14 cellular contexts compared by ENCODE assay signal in genomic region chr10:112963835-112964234, GRCh38. TPM values are rescaled to one million over a fixed set of nuclear protein-coding genes. Genes with fewer than 3 reads are reported as not detected.
A peak's percentile ranks its signal among the peaks of the same experiment; 100 is the strongest.
DNase-seq lines count a peak whose midpoint lies in the region; ATAC-seq, FAIRE-seq and TF ChIP-seq lines count a peak whose summit lies in the region.
"Had no signal": no experiment of that assay in that cellular context is flagged by ENCODE, and none has a peak within 500 bp of the region (broad histone marks: within the 10 kb centered on the region; RNA-seq: fewer than 3 reads in every experiment).

No MANE protein-coding gene starts in this region.

- peaks cover 61% of the 10 kb centered on the region for H3K4me1 ChIP-seq in left ventricle myocardium inferior

- intact Hi-C loops in left ventricle myocardium superior (cut with micrococcal nuclease) (no loop called here), left ventricle myocardium inferior (cut with micrococcal nuclease) (no loop called here)

- peaks cover 12% of the 10 kb centered on the region for H3K36me3 ChIP-seq in left ventricle myocardium inferior
- H3K36me3 ChIP-seq: ovary had no signal

- no peaks in the 10 kb centered on the region for H3K27me3 ChIP-seq in left ventricle myocardium inferior (ENCODE audit: low read depth)
- H3K27me3 ChIP-seq: ovary, vagina had no signal

- FAIRE-seq in urothelium cell line (lab: Jason Lieb, UNC): no peak

- no peak overlapping the region for H3K27ac ChIP-seq in left ventricle myocardium inferior (replicated peaks)
- H3K27ac ChIP-seq: ovary, vagina had no signal

- DNase-seq in left ventricle myocardium superior (no peak), left ventricle myocardium inferior (no peak), SKM-1 treated with dmso at 0.1 percent for 144 hours (lab: John Stamatoyannopoulos, UW; ENCODE audit: unreplicated experiment) (peak; percentile 39), islet precursor cell (peak; percentile 84), urothelium cell line (ENCODE audit: low spot score) (peak; percentile 41), mucosa of gallbladder (ENCODE audit: low spot score) (no peak)
- DNase-seq: activated naive CD8-positive, alpha-beta T cell treated with anti-CD3 and anti-CD28 coated beads for 36 hours; DND-41; foreskin melanocyte; NCI-H187 treated with DMSO at 0.1 percent for 48 hours; ovary had no signal

- TF ChIP-seq CTCF in left ventricle myocardium inferior (IDR thresholded peaks at IDR 0.05; ENCODE audit: borderline replicate concordance): no peak

- H3K9me3 ChIP-seq in left ventricle myocardium inferior (replicated peaks): no peaks in the 10 kb centered on the region
- H3K9me3 ChIP-seq: ovary, vagina had no signal

- no peak overlapping the region for H3K4me3 ChIP-seq in left ventricle myocardium inferior
- H3K4me3 ChIP-seq: ovary, vagina had no signal

- ATAC-seq in left ventricle myocardium superior (peak; percentile 17), HG03469 (IDR thresholded peaks at IDR 0.05; ENCODE audit: unreplicated experiment) (no peak), GM18502 (IDR thresholded peaks at IDR 0.05; ENCODE audit: poor library complexity, unreplicated experiment) (no peak)

RNA-seq across cellular contexts. Expression of gene TCF7L2, which starts 13.8 kb away (rescaled TPM):
- total RNA-seq in left ventricle myocardium superior: 13.5 TPM
- 8.9 TPM for total RNA-seq in left ventricle myocardium inferior
- total RNA-seq in mucosa of gallbladder: 35.3 TPM

Comparison
In these comparisons a context has a peak if more than half of its experiments do, and no peak if none do; other contexts are left out.
1. DNase-seq: peak in SKM-1 treated with dmso at 0.1 percent for 144 hours (single experiment), islet precursor cell (single experiment) and urothelium cell line (single experiment); none in left ventricle myocardium superior (single experiment), left ventricle myocardium inferior (single experiment) and mucosa of gallbladder (single experiment).